Comparison of ENCODE assay signal across 24 cellular contexts in genomic region chr1:20199840-20200239, GRCh38. TPM values are rescaled to one million over a fixed set of nuclear protein-coding genes. Genes with fewer than 3 reads are reported as not detected.
DNase-seq lines count a peak whose midpoint lies in the region; ATAC-seq and TF ChIP-seq lines count a peak whose summit lies in the region.
"Had no signal": no experiment of that assay in that cellular context is flagged by ENCODE, and none has a peak within 500 bp of the region (broad histone marks: within the 10 kb centered on the region; RNA-seq: fewer than 3 reads in every experiment).

No MANE protein-coding gene starts in this region.

- no peaks in the 10 kb centered on the region for H3K9me3 ChIP-seq in heart right ventricle
- no peaks in the 10 kb centered on the region for H3K9me3 ChIP-seq in right cardiac atrium (ENCODE audit: control insufficient read depth, low read length)
- H3K9me3 ChIP-seq in DOHH2 (ENCODE audit: control insufficient read depth, insufficient read depth, low read length) = no peaks in the 10 kb centered on the region
- H3K9me3 ChIP-seq in PC-9 (ENCODE audit: insufficient read depth, low read depth) = no peaks in the 10 kb centered on the region
- H3K9me3 ChIP-seq: A549; BLaER1 treated with 17β-estradiol and CSF1 and Interleukin-3, amounts not matched to agents 10 nM and 100 nM had no signal

- TF ChIP-seq CTCF in heart right ventricle (IDR thresholded peaks at IDR 0.05) (no peak), DOHH2 (IDR thresholded peaks at IDR 0.05; ENCODE audit: low read depth, low read length, poor library complexity, severe bottlenecking) (no peak), PC-9 (conservative IDR thresholded peaks at IDR 0.05) (no peak)

- no peaks in the 10 kb centered on the region for H4K20me1 ChIP-seq in DOHH2 (ENCODE audit: control insufficient read depth, insufficient read depth, low read depth, low read length)
- no peaks in the 10 kb centered on the region for H4K20me1 ChIP-seq in PC-9 (ENCODE audit: insufficient read depth)
- H4K20me1 ChIP-seq: BLaER1 treated with 17β-estradiol and CSF1 and Interleukin-3, amounts not matched to agents 10 nM and 100 nM had no signal

- whole genome bisulfite sequencing in heart right ventricle, 2 donors = 39 to 49% methylated on average over 2 of the region's 2 CpGs
- WGBS in right cardiac atrium = 50% methylated on average over 2 of the region's 2 CpGs

- POLR2A ChIA-PET in PC-9 (lab: Charles Lee; ENCODE audit: unreplicated experiment) = interaction anchor here (0.6 to 0.8 kb wide), 3 partner anchors 11 to 214 kb away, joined by 3 to 4 read pairs (median 3); no protein-coding TSS in a partner anchor

- peaks cover 0 to 54% (median 10%) of the 10 kb centered on the region in 7 donors for H3K27me3 ChIP-seq in heart right ventricle
- H3K27me3 ChIP-seq in right cardiac atrium (ENCODE audit: control insufficient read depth, insufficient read depth) = no peaks in the 10 kb centered on the region
- H3K27me3 ChIP-seq in DOHH2 (ENCODE audit: control insufficient read depth, low read length) = peaks cover 7% of the 10 kb centered on the region; the same call in 1 of the 2 replicates
- H3K27me3 ChIP-seq in PC-9 (ENCODE audit: insufficient read depth, low read depth) = no peaks in the 10 kb centered on the region
- H3K27me3 ChIP-seq: BLaER1 treated with 17β-estradiol and CSF1 and Interleukin-3, amounts not matched to agents 10 nM and 100 nM had no signal

- peaks cover 0 to 6% (median 2%) of the 10 kb centered on the region in 9 donors for H3K4me1 ChIP-seq in heart right ventricle
- peaks cover 4% of the 10 kb centered on the region for H3K4me1 ChIP-seq in right cardiac atrium (ENCODE audit: control insufficient read depth, insufficient read depth, low read length)
- peaks cover 35% of the 10 kb centered on the region for H3K4me1 ChIP-seq in DOHH2 (ENCODE audit: control insufficient read depth, low read length)
- peaks cover 23% of the 10 kb centered on the region for H3K4me1 ChIP-seq in PC-9 (replicated peaks; ENCODE audit: insufficient read depth)

- H3K9me2 ChIP-seq in DOHH2 (replicated peaks; ENCODE audit: control insufficient read depth, low read length) (no peaks in the 10 kb centered on the region), PC-9 (ENCODE audit: insufficient read depth) (no peaks in the 10 kb centered on the region)

- CTCF ChIA-PET in PC-9 (lab: Charles Lee) = interaction anchor here (0.6 kb wide), 1 partner anchor 162 kb away, joined by 3 read pairs; no protein-coding TSS in a partner anchor

- H2AFZ ChIP-seq in PC-9 = no peak overlapping the region

- H3K27me3 Mint-ChIP-seq in activated CD4-positive, alpha-beta T cell treated with anti-CD3 and anti-CD28 coated beads, Interleukin-2, amount 10 ng/mL, durations not matched to agents 24 days and 14 days = peaks cover 51% of the 10 kb centered on the region

- H3K36me3 ChIP-seq in heart right ventricle (no peaks in the 10 kb centered on the region), DOHH2 (ENCODE audit: control insufficient read depth, low read length) (no peaks in the 10 kb centered on the region), PC-9 (ENCODE audit: low read depth) (no peaks in the 10 kb centered on the region)
- H3K36me3 ChIP-seq: BLaER1 treated with 17β-estradiol and CSF1 and Interleukin-3, amounts not matched to agents 10 nM and 100 nM had no signal

- H3K79me2 ChIP-seq in DOHH2 (ENCODE audit: control insufficient read depth, low read length) = no peaks in the 10 kb centered on the region
- no peaks in the 10 kb centered on the region for H3K79me2 ChIP-seq in PC-9 (ENCODE audit: low read depth)

- no peaks in the 10 kb centered on the region for H3F3A ChIP-seq in DOHH2 (ENCODE audit: control insufficient read depth, insufficient read depth)
- peaks cover 10% of the 10 kb centered on the region; the same call in 1 of the 2 replicates for H3F3A ChIP-seq in PC-9 (ENCODE audit: insufficient read depth, low read depth)

- H3K4me3 ChIP-seq in heart right ventricle (no peak overlapping the region), right cardiac atrium (ENCODE audit: low read length) (no peak overlapping the region), DOHH2 (ENCODE audit: low read length) (peak overlapping the region; percentile 17; the same call in 1 of the 2 replicates), PC-9 (no peak overlapping the region)
- H3K4me3 ChIP-seq: A549; BLaER1 treated with 17β-estradiol and CSF1 and Interleukin-3, amounts not matched to agents 10 nM and 100 nM had no signal

- no TSS peak for BruUV-seq in PC-9 (replicated peaks; lab: Mats Ljungman, UMichigan)

- H3K4me2 ChIP-seq in DOHH2 (ENCODE audit: low read length) = peak overlapping the region; percentile 53
- H3K4me2 ChIP-seq in PC-9 = peak overlapping the region; percentile 20
- H3K4me2 ChIP-seq: A549 had no signal

- DNase-seq in heart right ventricle = no peak
- DNase-seq in right cardiac atrium = no peak
- no peak for DNase-seq in PC-9
- DNase-seq in mesenteric fat pad (ENCODE audit: low spot score) = peak; percentile 5
- DNase-seq in activated CD4-positive, alpha-beta T cell treated with anti-CD3 and anti-CD28 coated beads, Interleukin-2, amount 10 ng/mL, durations not matched to agents 24 days and 14 days = no peak
- no peak for DNase-seq in NCI-H526 (lab: John Stamatoyannopoulos, UW)
- DNase-seq: AML-193; CD4-positive, alpha-beta memory T cell; CD4-positive, CD25-positive, alpha-beta regulatory T cell; CD8-positive, alpha-beta memory T cell; COR-L47; DMS 273 treated with DMSO at 0.1 percent for 48 hours; DMS53; DMS79; DND-41; GF-D8 had no signal

- no peak overlapping the region for H3K4me3 Mint-ChIP-seq in activated CD4-positive, alpha-beta T cell treated with anti-CD3 and anti-CD28 coated beads, Interleukin-2, amount 10 ng/mL, durations not matched to agents 24 days and 14 days
- H3K4me3 Mint-ChIP-seq: B cell; CD4-positive, alpha-beta memory T cell; CD4-positive, CD25-positive, alpha-beta regulatory T cell; CD8-positive, alpha-beta memory T cell had no signal

- H3K27ac ChIP-seq in heart right ventricle (no peak overlapping the region), right cardiac atrium (ENCODE audit: low read length) (no peak overlapping the region), DOHH2 (ENCODE audit: low read depth, low read length) (peak overlapping the region; percentile 64), PC-9 (peak overlapping the region; percentile 31; the same call in 1 of the 2 replicates)
- H3K27ac ChIP-seq: 22Rv1; A549; BLaER1 treated with 17β-estradiol and CSF1 and Interleukin-3, amounts not matched to agents 10 nM and 100 nM had no signal

- no peaks in the 10 kb centered on the region for H3K36me3 Mint-ChIP-seq in activated CD4-positive, alpha-beta T cell treated with anti-CD3 and anti-CD28 coated beads, Interleukin-2, amount 10 ng/mL, durations not matched to agents 24 days and 14 days (ENCODE audit: low read depth)
- H3K36me3 Mint-ChIP-seq: CD14-positive monocyte; CD4-positive, alpha-beta memory T cell; CD4-positive, CD25-positive, alpha-beta regulatory T cell; CD8-positive, alpha-beta memory T cell had no signal

- H3K27ac Mint-ChIP-seq in activated CD4-positive, alpha-beta T cell treated with anti-CD3 and anti-CD28 coated beads, Interleukin-2, amount 10 ng/mL, durations not matched to agents 24 days and 14 days = no peak overlapping the region
- H3K27ac Mint-ChIP-seq: B cell; CD14-positive monocyte; CD4-positive, alpha-beta memory T cell; CD4-positive, CD25-positive, alpha-beta regulatory T cell; CD8-positive, alpha-beta memory T cell had no signal

- H3K9me3 Mint-ChIP-seq in activated CD4-positive, alpha-beta T cell treated with anti-CD3 and anti-CD28 coated beads, Interleukin-2, amount 10 ng/mL, durations not matched to agents 24 days and 14 days = no peaks in the 10 kb centered on the region
- H3K9me3 Mint-ChIP-seq: CD4-positive, alpha-beta memory T cell; CD4-positive, CD25-positive, alpha-beta regulatory T cell; CD8-positive, alpha-beta memory T cell had no signal

- intact Hi-C loops in heart right ventricle (cut with DNase I) (loop anchor here in 5 of 10 donors (5.0 to 10.0 kb wide), 5 partner anchors 223 to 283 kb away; partner anchors contain the start of genes PLA2G2A (in 3 of the 5) and PLA2G2E (in 1 of the 5)), right cardiac atrium (cut with DNase I) (loop anchor here in 2 of 4 donors (5.0 kb wide), 2 partner anchors 98 to 278 kb away; partner anchors contain the start of gene PLA2G2E (in 1 of the 2)), PC-9 (cut with micrococcal nuclease; ENCODE audit: unreplicated experiment) (loop anchor here (5.0 kb wide), 1 partner anchor 98 kb away; no protein-coding TSS in a partner anchor)
- intact Hi-C loops in activated CD4-positive, alpha-beta T cell treated with anti-CD3 and anti-CD28 coated beads, Interleukin-2, amount 10 ng/mL, durations not matched to agents 24 days and 14 days (cut with micrococcal nuclease) = no loop called here

- H3K4me1 Mint-ChIP-seq in activated CD4-positive, alpha-beta T cell treated with anti-CD3 and anti-CD28 coated beads, Interleukin-2, amount 10 ng/mL, durations not matched to agents 24 days and 14 days = peaks cover 4% of the 10 kb centered on the region

- ATAC-seq in heart right ventricle = peak in 5 of 8 donors; percentile 25 to 74 (median 50)
- no peak for ATAC-seq in right cardiac atrium
- ATAC-seq: A549 had no signal

RNA-seq across cellular contexts. Expression of gene PLA2G2C, which starts 13.5 kb away (rescaled TPM):
- total RNA-seq in heart right ventricle (not detected), right cardiac atrium (under 1 TPM in 1 of 4 donors, not detected in 3; 0.31 TPM), PC-9 (2021) (0.48 and 0.55 TPM in 2 replicates), mesenteric fat pad (0.74 TPM)
- polyA plus RNA-seq in heart right ventricle (not detected), right cardiac atrium (0.02 TPM)
- 0.28 and 0.40 TPM in 2 replicates for total RNA-seq in activated CD4-positive, alpha-beta T cell treated with anti-CD3 and anti-CD28 coated beads, Interleukin-2, amount 10 ng/mL, durations not matched to agents 24 days and 14 days
- total RNA-seq: A172; B cell; CD4-positive, alpha-beta memory T cell; CD4-positive, CD25-positive, alpha-beta regulatory T cell; CD8-positive, alpha-beta memory T cell had no signal
- polyA plus RNA-seq: A549; BJ; CD4-positive, alpha-beta memory T cell; CD4-positive, CD25-positive, alpha-beta regulatory T cell; CD8-positive, alpha-beta memory T cell had no signal

RNA-seq across cellular contexts. Expression of gene UBXN10, which starts 13.9 kb away (rescaled TPM):
- total RNA-seq in heart right ventricle (1 to 10 TPM in 8 of 10 donors, under 1 TPM in 2; 0.42 to 4.0 (median 1.9) TPM), right cardiac atrium (1 to 10 TPM; 4.7 to 6.3 (median 5.5) TPM), PC-9 (2021) (9.4 and 11.9 TPM in 2 replicates), mesenteric fat pad (0.29 TPM)
- polyA plus RNA-seq in heart right ventricle (under 1 TPM; 0.16 to 0.59 TPM), right cardiac atrium (3.2 TPM)
- total RNA-seq in activated CD4-positive, alpha-beta T cell treated with anti-CD3 and anti-CD28 coated beads, Interleukin-2, amount 10 ng/mL, durations not matched to agents 24 days and 14 days = 1.2 and 1.3 TPM in 2 replicates
- total RNA-seq: A172 had no signal
- polyA plus RNA-seq: A549, BJ had no signal

Comparison
In these comparisons a context has a peak if more than half of its experiments do, and no peak if none do; other contexts are left out.
1. ATAC-seq: peak in heart right ventricle (5 of 8); none in right cardiac atrium (0 of 2).
2. H3K27ac ChIP-seq: peak in DOHH2 (single experiment) and PC-9 (single experiment); none in heart right ventricle (0 of 10) and right cardiac atrium (single experiment).